ENCODE assay signal across 18 cellular contexts in genomic region chr12:68031881-68032739, GRCh38. TPM values are rescaled to one million over a fixed set of nuclear protein-coding genes. Genes with fewer than 3 reads are reported as not detected.
DNase-seq lines count a peak whose midpoint lies in the region; ATAC-seq lines count a peak whose summit lies in the region.
"Had no signal": no experiment of that assay in that cellular context is flagged by ENCODE, and none has a peak within 500 bp of the region (broad histone marks: within the 10 kb centered on the region; RNA-seq: fewer than 3 reads in every experiment).

No MANE protein-coding gene starts in this region.

- peak overlapping the region; percentile 36 for H3K4ac ChIP-seq in mesendoderm (ENCODE audit: low read depth, low read length)

- peaks cover 20% of the 10 kb centered on the region for H3K4me1 Mint-ChIP-seq in activated CD4-positive, alpha-beta T cell treated with anti-CD3 and anti-CD28 coated beads for 36 hours
- H3K4me1 Mint-ChIP-seq in activated naive CD8-positive, alpha-beta T cell (ENCODE audit: low read depth), result peaks cover 28% of the 10 kb centered on the region
- H3K4me1 Mint-ChIP-seq: nephron had no signal

- H3K36me3 Mint-ChIP-seq in activated CD4-positive, alpha-beta T cell treated with anti-CD3 and anti-CD28 coated beads for 36 hours (ENCODE audit: low read depth), result no peaks in the 10 kb centered on the region
- H3K36me3 Mint-ChIP-seq in activated naive CD8-positive, alpha-beta T cell, result peaks cover 11% of the 10 kb centered on the region

- H3K79me1 ChIP-seq in mesendoderm (ENCODE audit: low read length), result no peaks in the 10 kb centered on the region

- H4K8ac ChIP-seq in mesendoderm (ENCODE audit: low read depth, low read length), result no peak overlapping the region

- DNase-seq in activated CD4-positive, alpha-beta T cell treated with anti-CD3 and anti-CD28 coated beads for 36 hours, result no peak
- DNase-seq in activated CD4-positive, alpha-beta T cell treated with anti-CD3 and anti-CD28 coated beads, Interleukin-2, amount 50 U/mL, for 48 hours, result no peak
- DNase-seq in mesendoderm, result no peak
- no peak for DNase-seq in NCI-H2029 (lab: John Stamatoyannopoulos, UW)
- DNase-seq: GOT3; NCI-H1417 treated with DMSO at 0.1 percent for 48 hours; NK-92 treated with Interleukin-12 subunit alpha and Interleukin-12 subunit beta, amount 100 ng/mL, for 24 hours; psoas muscle; RPMI8226; stimulated activated naive CD4-positive, alpha-beta T cell treated with Interleukin-2 at 50 U/mL for 16 hours had no signal

- no peaks in the 10 kb centered on the region for H3K4me1 ChIP-seq in mesendoderm (ENCODE audit: control insufficient read depth, low read depth, low read length)
- H3K4me1 ChIP-seq: psoas muscle had no signal

- H3K4me3 ChIP-seq in GM08714 (ENCODE audit: low read length) (peak overlapping the region; percentile 41; the same call in 1 of the 2 replicates), mesendoderm (ENCODE audit: low read length) (no peak overlapping the region)
- H3K4me3 ChIP-seq: psoas muscle had no signal

- H2BK15ac ChIP-seq in mesendoderm (replicated peaks; ENCODE audit: low read depth), result no peak overlapping the region

- H3K23ac ChIP-seq in mesendoderm (ENCODE audit: low read length), result no peak overlapping the region

- H3K27ac ChIP-seq in mesendoderm (ENCODE audit: low read depth, low read length), result no peak overlapping the region
- H3K27ac ChIP-seq: psoas muscle, VCaP had no signal

- POLR2A ChIA-PET in activated CD4-positive, alpha-beta T cell treated with anti-CD3 and anti-CD28 coated beads for 36 hours (lab: Charles Lee), result no interaction called here

- no peaks in the 10 kb centered on the region for H3K79me2 ChIP-seq in mesendoderm (ENCODE audit: control insufficient read depth, insufficient read depth, low read length)

- no peaks in the 10 kb centered on the region for H3K27me3 Mint-ChIP-seq in activated CD4-positive, alpha-beta T cell treated with anti-CD3 and anti-CD28 coated beads for 36 hours
- no peaks in the 10 kb centered on the region for H3K27me3 Mint-ChIP-seq in activated naive CD8-positive, alpha-beta T cell

- no peak overlapping the region for H3K4me3 Mint-ChIP-seq in activated CD4-positive, alpha-beta T cell treated with anti-CD3 and anti-CD28 coated beads for 36 hours
- peak overlapping the region; percentile 79 for H3K4me3 Mint-ChIP-seq in activated naive CD8-positive, alpha-beta T cell
- H3K4me3 Mint-ChIP-seq: nephron had no signal

- H3K27me3 ChIP-seq in mesendoderm (ENCODE audit: insufficient read depth, low read length, poor library complexity), result no peaks in the 10 kb centered on the region

- H3K36me3 ChIP-seq in mesendoderm (ENCODE audit: control insufficient read depth, insufficient read depth, low read length), result no peaks in the 10 kb centered on the region

- WGBS in mesendoderm (ENCODE audit: extremely low coverage, insufficient coverage, low lambda C conversion rate), result no CpG with 5 or more reads among the region's 9 CpGs

- intact Hi-C loops in activated CD4-positive, alpha-beta T cell treated with anti-CD3 and anti-CD28 coated beads for 36 hours (cut with DNase I, micrococcal nuclease), result no loop called here

- no peak overlapping the region for H2AK5ac ChIP-seq in mesendoderm (ENCODE audit: low read length)

- H3K9me3 Mint-ChIP-seq in activated CD4-positive, alpha-beta T cell treated with anti-CD3 and anti-CD28 coated beads for 36 hours (ENCODE audit: low read depth), result peaks cover 4% of the 10 kb centered on the region
- H3K9me3 Mint-ChIP-seq in activated naive CD8-positive, alpha-beta T cell (ENCODE audit: low read depth), result peaks cover 6% of the 10 kb centered on the region
- H3K9me3 Mint-ChIP-seq: nephron had no signal

- H3K4me2 ChIP-seq in mesendoderm (ENCODE audit: low read length), result no peak overlapping the region

- ATAC-seq in activated CD4-positive, alpha-beta T cell treated with anti-CD3 and anti-CD28 coated beads for 36 hours, result peak; percentile 43
- ATAC-seq in GM19467 (IDR thresholded peaks at IDR 0.05; ENCODE audit: unreplicated experiment) (no peak), GM18909 (IDR thresholded peaks at IDR 0.05; ENCODE audit: poor library complexity, unreplicated experiment) (no peak)
- ATAC-seq: psoas muscle had no signal

- H4K5ac ChIP-seq in mesendoderm (ENCODE audit: low read length), result no peak overlapping the region

- CTCF ChIA-PET in activated CD4-positive, alpha-beta T cell treated with anti-CD3 and anti-CD28 coated beads for 36 hours (lab: Charles Lee), result interaction anchor here (0.6 to 1.6 kb wide), 7 partner anchors 9 to 516 kb away, joined by 3 to 4 read pairs (median 3); no protein-coding TSS in a partner anchor

- H3K18ac ChIP-seq in mesendoderm (ENCODE audit: low read length), result no peak overlapping the region

- H3K9ac ChIP-seq in mesendoderm (ENCODE audit: low read length), result no peak overlapping the region

- no peak overlapping the region for H2BK120ac ChIP-seq in mesendoderm (ENCODE audit: low read depth, low read length)

- H2BK5ac ChIP-seq in mesendoderm (ENCODE audit: low read length), result no peak overlapping the region

- peak overlapping the region; percentile 38 for H3K27ac Mint-ChIP-seq in activated CD4-positive, alpha-beta T cell treated with anti-CD3 and anti-CD28 coated beads for 36 hours
- peak overlapping the region; percentile 84 for H3K27ac Mint-ChIP-seq in activated naive CD8-positive, alpha-beta T cell
- H3K27ac Mint-ChIP-seq: nephron had no signal

- no peak overlapping the region for H3K56ac ChIP-seq in mesendoderm (ENCODE audit: low read length)

RNA-seq across cellular contexts. Expression of gene IFNG-AS1, which starts 42.9 kb away (rescaled TPM):
- total RNA-seq in activated CD4-positive, alpha-beta T cell treated with anti-CD3 and anti-CD28 coated beads for 36 hours, result under 1 TPM in 1 of 2 experiments, not detected in 1; 0.35 TPM
- not detected for polyA plus RNA-seq in mesendoderm (2013, experiment 1 of 2)
- polyA plus RNA-seq in mesendoderm (2013, experiment 2 of 2), result not detected
- total RNA-seq: fibroblast of villous mesenchyme, LHCN-M2 had no signal
